In genomic region chr18:77935342-77935741, GRCh38 we compare ENCODE assay signal across 8 cellular contexts.
"Had no signal": no experiment of that assay in that cellular context is flagged by ENCODE, and none has a peak within 500 bp of the region (broad histone marks: within the 10 kb centered on the region; RNA-seq: fewer than 3 reads in every experiment).

No MANE protein-coding gene starts in this region.

- H3K27ac Mint-ChIP-seq: IgD-negative memory B cell had no signal

- H3K36me3 Mint-ChIP-seq: IgD-negative memory B cell had no signal

- H3K9ac ChIP-seq: KMS-11 had no signal

- H3K27ac ChIP-seq: HL-60, KMS-11 had no signal

- DNase-seq: IMR-90, Karpas-422, KBM-7, KG1 had no signal

- FAIRE-seq: HTR-8/SVneo had no signal

- H3K27me3 Mint-ChIP-seq: IgD-negative memory B cell had no signal

- H3K4me1 Mint-ChIP-seq: IgD-negative memory B cell had no signal

- H3K4me2 ChIP-seq: KMS-11 had no signal

- H3K4me3 Mint-ChIP-seq: IgD-negative memory B cell had no signal
